In genomic region chr7:13875496-13876074, GRCh38 we compare ENCODE assay signal across 1 cellular context.
TF ChIP-seq lines count a peak whose summit lies in the region.

No MANE protein-coding gene starts in this region.

TF ChIP-seq in HEK293, 187 proteins besides CTCF, POLR2A, EP300 and RAD21 (continued from another document):
- TF ChIP-seq ZNF660 (tag by site-specific recombination; IDR thresholded peaks at IDR 0.05) (no peak), ZFHX2 (tag by site-specific recombination; conservative IDR thresholded peaks at IDR 0.05) (peak; percentile 60)
TF ChIP-seq in HEK293: peak in this region for 2.
